8 cellular contexts compared by ENCODE assay signal in genomic region chr2:152925540-152926448, GRCh38.
DNase-seq lines count a peak whose midpoint lies in the region; ATAC-seq and TF ChIP-seq lines count a peak whose summit lies in the region.

No MANE protein-coding gene starts in this region.

- H3K4me3 ChIP-seq in MG63 (no peak overlapping the region), SK-N-MC (no peak overlapping the region), cardiac fibroblast (replicated peaks in 1 of 2; ENCODE audit: low read depth in 2 of 2, low read length in 2 of 2) (no peak overlapping the region), thyroid gland (replicated peaks in 1 of 3) (no peak overlapping the region)

- WGBS in thyroid gland, 2 donors, result 36 to 41% methylated on average over 11 of the region's 11 CpGs

- TF ChIP-seq POLR2A in thyroid gland (IDR thresholded peaks at IDR 0.05), result no peak

- H3K4me1 ChIP-seq in thyroid gland, result no peaks in the 10 kb centered on the region

- peak; percentile 84 for ATAC-seq in HG02588 (IDR thresholded peaks at IDR 0.05; ENCODE audit: unreplicated experiment)

- H3K9ac ChIP-seq in SK-N-MC (ENCODE audit: insufficient read length), result no peak overlapping the region

- DNase-seq in ACHN (peak; percentile 80), MG63 (peak; percentile 44), SK-N-MC (ENCODE audit: low read depth, low spot score) (peak; percentile 37), cardiac fibroblast (ENCODE audit: low read depth in 2 of 2) (peak; percentile 48 to 54), medulla oblongata (ENCODE audit: extremely low spot score) (peak; percentile 76), thyroid gland (peak; percentile 41 to 63)

- H3K9me3 ChIP-seq in MG63 (no peaks in the 10 kb centered on the region), SK-N-MC (ENCODE audit: low read depth, low read length) (no peaks in the 10 kb centered on the region), thyroid gland (no peaks in the 10 kb centered on the region)

- H3K27ac ChIP-seq in SK-N-MC (no peak overlapping the region), thyroid gland (no peak overlapping the region)

- no peaks in the 10 kb centered on the region for H3K36me3 ChIP-seq in MG63
- H3K36me3 ChIP-seq in SK-N-MC (ENCODE audit: insufficient read depth, low read length), result no peaks in the 10 kb centered on the region
- H3K36me3 ChIP-seq in thyroid gland, result no peaks in the 10 kb centered on the region

- H3K27me3 ChIP-seq in MG63 (no peaks in the 10 kb centered on the region), thyroid gland (no peaks in the 10 kb centered on the region)

- peak; percentile 88 for TF ChIP-seq CTCF in GM12873 (IDR thresholded peaks at IDR 0.05; ENCODE audit: insufficient read depth, low read depth, low read length, missing control alignments)
- peak; percentile 59 for TF ChIP-seq CTCF in cardiac fibroblast (IDR thresholded peaks at IDR 0.05; ENCODE audit: low read depth, low read length)
- TF ChIP-seq CTCF in thyroid gland (IDR thresholded peaks at IDR 0.05), result peak; percentile 19 to 58 (median 52)

- in situ Hi-C loops in ACHN (cut with HindIII; ENCODE audit: low pct_ligation_motif_present, low pct_unique_long_range_greater_than_20kb, low sequenced_read_pairs), result no loop called here

- intact Hi-C loops in thyroid gland (cut with DNase I), result no loop called here
